24 cellular contexts compared by ENCODE assay signal in the genomic region with DNA sequence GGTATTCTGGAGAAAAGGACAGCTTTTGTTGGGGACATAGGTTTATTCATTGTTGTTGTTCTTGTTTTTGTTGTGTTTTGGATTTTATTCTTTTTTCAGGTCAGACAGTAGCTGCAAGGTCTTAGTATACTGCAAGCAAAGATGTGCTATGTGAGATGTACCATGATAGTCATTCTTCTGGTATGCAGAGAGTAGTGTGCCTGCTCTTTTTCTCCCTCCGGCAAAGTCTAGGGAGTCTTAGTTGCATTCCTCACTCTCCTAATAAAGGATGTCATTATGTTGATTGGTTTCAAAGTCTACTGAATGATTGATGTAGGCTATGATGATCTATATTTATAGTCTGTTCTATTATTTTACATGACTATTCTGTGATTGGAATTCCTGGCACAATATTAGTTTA.
"Had no signal": no experiment of that assay in that cellular context is flagged by ENCODE, and none has a peak within 500 bp of the region (broad histone marks: within the 10 kb centered on the region; RNA-seq: fewer than 3 reads in every experiment).

No MANE protein-coding gene starts in this region.

- DNase-seq: activated CD4-positive, alpha-beta T cell treated with anti-CD3 and anti-CD28 coated beads, Interleukin-2, amount 10 ng/mL, durations not matched to agents 24 days and 14 days; activated CD4-positive, CD25-positive, alpha-beta regulatory T cell; activated CD8-positive, alpha-beta T cell treated with anti-CD3 and anti-CD28 coated beads for 36 hours; activated effector memory CD4-positive, alpha-beta T cell treated with Interleukin-2 at 50 U/mL for 16 hours; activated naive CD4-positive, alpha-beta T cell treated with anti-CD3 and anti-CD28 coated beads, Interleukin-2, amount 10 ng/mL, durations not matched to agents 7 days and 5 days; activated naive CD8-positive, alpha-beta T cell treated with anti-CD3 and anti-CD28 coated beads, Interleukin-2, amount 50 U/mL, for 24 hours; activated T-cell treated with anti-CD3 and anti-CD28 coated beads, Interleukin-2, amount 50 U/mL, for 48 hours; anterior cingulate cortex; brain microvascular endothelial cell; effector CD4-positive, alpha-beta T cell; esophagus squamous epithelium; kidney; left lung; mucosa of descending colon; naive B cell; stimulated activated CD4-positive, alpha-beta T cell treated with anti-CD3 and anti-CD28 coated beads, Interleukin-2, amount 100 ng/mL, for 24 hours; stimulated activated naive CD8-positive, alpha-beta T cell treated with anti-CD3 and anti-CD28 coated beads, Interleukin-15, Interleukin-2, amounts not matched to agents 100 U/mL and 50 U/mL, for 24 hours; substantia nigra; T-cell had no signal

- H3K4me2 ChIP-seq: neural progenitor cell had no signal

- H3K27ac Mint-ChIP-seq: activated CD4-positive, alpha-beta T cell treated with anti-CD3 and anti-CD28 coated beads, Interleukin-2, amount 10 ng/mL, durations not matched to agents 24 days and 14 days; activated CD8-positive, alpha-beta T cell treated with anti-CD3 and anti-CD28 coated beads for 36 hours; activated naive CD4-positive, alpha-beta T cell treated with anti-CD3 and anti-CD28 coated beads, Interleukin-2, amount 10 ng/mL, durations not matched to agents 7 days and 5 days; activated naive CD8-positive, alpha-beta T cell treated with anti-CD3 and anti-CD28 coated beads, Interleukin-2, amount 50 U/mL, for 24 hours; naive B cell; neural progenitor cell; T-cell had no signal

- H3K9me3 ChIP-seq: esophagus squamous epithelium, left lung, mucosa of descending colon, prostate gland, right atrium auricular region, tibial nerve had no signal

- H3K36me3 Mint-ChIP-seq: activated naive CD4-positive, alpha-beta T cell treated with anti-CD3 and anti-CD28 coated beads, Interleukin-2, amount 10 ng/mL, durations not matched to agents 7 days and 5 days; naive B cell; neural progenitor cell; T-cell had no signal

- ATAC-seq: activated CD8-positive, alpha-beta T cell treated with anti-CD3 and anti-CD28 coated beads for 36 hours; activated naive CD8-positive, alpha-beta T cell treated with anti-CD3 and anti-CD28 coated beads, Interleukin-2, amount 50 U/mL, for 24 hours; left lung; mucosa of descending colon; SK-N-SH treated with all-trans-retinoic acid at 6 μM for 48 hours; stimulated activated naive CD8-positive, alpha-beta T cell treated with anti-CD3 and anti-CD28 coated beads, Interleukin-15, Interleukin-2, amounts not matched to agents 100 U/mL and 50 U/mL, for 24 hours; T-cell had no signal

- H3K4me1 ChIP-seq: left lung, neural progenitor cell, prostate gland, right atrium auricular region, tibial nerve had no signal

- H3K36me3 ChIP-seq: brain microvascular endothelial cell, esophagus squamous epithelium, left lung, neural progenitor cell, prostate gland, right atrium auricular region, tibial nerve had no signal

- H3K9me3 Mint-ChIP-seq: activated CD4-positive, alpha-beta T cell treated with anti-CD3 and anti-CD28 coated beads, Interleukin-2, amount 10 ng/mL, durations not matched to agents 24 days and 14 days; activated CD8-positive, alpha-beta T cell treated with anti-CD3 and anti-CD28 coated beads for 36 hours; activated naive CD4-positive, alpha-beta T cell treated with anti-CD3 and anti-CD28 coated beads, Interleukin-2, amount 10 ng/mL, durations not matched to agents 7 days and 5 days; activated naive CD8-positive, alpha-beta T cell treated with anti-CD3 and anti-CD28 coated beads, Interleukin-2, amount 50 U/mL, for 24 hours; neural progenitor cell; T-cell had no signal

- H3K27me3 Mint-ChIP-seq: activated CD4-positive, alpha-beta T cell treated with anti-CD3 and anti-CD28 coated beads, Interleukin-2, amount 10 ng/mL, durations not matched to agents 24 days and 14 days; activated CD8-positive, alpha-beta T cell treated with anti-CD3 and anti-CD28 coated beads for 36 hours; activated naive CD4-positive, alpha-beta T cell treated with anti-CD3 and anti-CD28 coated beads, Interleukin-2, amount 10 ng/mL, durations not matched to agents 7 days and 5 days; activated naive CD8-positive, alpha-beta T cell treated with anti-CD3 and anti-CD28 coated beads, Interleukin-2, amount 50 U/mL, for 24 hours; naive B cell had no signal

- H3K4me3 ChIP-seq: esophagus squamous epithelium, left lung, mucosa of descending colon, neural progenitor cell, prostate gland, right atrium auricular region, tibial nerve had no signal

- H3K4me3 Mint-ChIP-seq: activated CD4-positive, alpha-beta T cell treated with anti-CD3 and anti-CD28 coated beads, Interleukin-2, amount 10 ng/mL, durations not matched to agents 24 days and 14 days; activated CD8-positive, alpha-beta T cell treated with anti-CD3 and anti-CD28 coated beads for 36 hours; activated naive CD4-positive, alpha-beta T cell treated with anti-CD3 and anti-CD28 coated beads, Interleukin-2, amount 10 ng/mL, durations not matched to agents 7 days and 5 days; activated naive CD8-positive, alpha-beta T cell treated with anti-CD3 and anti-CD28 coated beads, Interleukin-2, amount 50 U/mL, for 24 hours; naive B cell; neural progenitor cell; T-cell had no signal

- H3K27ac ChIP-seq: brain microvascular endothelial cell, esophagus squamous epithelium, left lung, neural progenitor cell, prostate gland, right atrium auricular region, tibial nerve had no signal

- H3K4me1 Mint-ChIP-seq: activated CD4-positive, alpha-beta T cell treated with anti-CD3 and anti-CD28 coated beads, Interleukin-2, amount 10 ng/mL, durations not matched to agents 24 days and 14 days; activated naive CD4-positive, alpha-beta T cell treated with anti-CD3 and anti-CD28 coated beads, Interleukin-2, amount 10 ng/mL, durations not matched to agents 7 days and 5 days; activated naive CD8-positive, alpha-beta T cell treated with anti-CD3 and anti-CD28 coated beads, Interleukin-2, amount 50 U/mL, for 24 hours; naive B cell; T-cell had no signal
